ENCODE assay signal across 9 cellular contexts in the genomic region with DNA sequence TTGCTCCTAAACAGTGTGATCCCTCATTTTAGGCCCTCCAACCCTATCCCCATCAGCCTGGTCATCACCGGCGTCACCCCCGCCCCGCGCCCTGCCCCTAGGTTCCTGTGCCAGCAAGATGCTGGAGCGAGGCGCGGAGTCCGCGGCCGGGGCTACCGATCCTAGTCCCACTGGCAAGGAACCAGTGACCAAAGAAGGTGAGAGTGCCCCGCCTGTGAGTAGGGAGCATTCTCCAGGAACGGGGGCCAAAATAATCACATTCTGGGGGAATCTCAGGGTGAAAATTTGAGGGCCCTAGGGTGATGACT. TPM values are rescaled to one million over a fixed set of nuclear protein-coding genes. Genes with fewer than 3 reads are reported as not detected.
DNase-seq lines count a peak whose midpoint lies in the region; ATAC-seq and TF ChIP-seq lines count a peak whose summit lies in the region.
"Had no signal": no experiment of that assay in that cellular context is flagged by ENCODE, and none has a peak within 500 bp of the region (broad histone marks: within the 10 kb centered on the region; RNA-seq: fewer than 3 reads in every experiment).

No MANE protein-coding gene starts in this region.

- peak overlapping the region in 6 of 7 donors; percentile 93 to 98 (median 96) for H3K27ac Mint-ChIP-seq in CD14-positive monocyte

- no peaks in the 10 kb centered on the region for H3K9me3 ChIP-seq in osteoblast (ENCODE audit: low read depth, low read length)
- H3K9me3 ChIP-seq: SJSA1 had no signal

- peak overlapping the region; percentile 72 for H2AFZ ChIP-seq in osteoblast (ENCODE audit: low read length)

- H3K27ac ChIP-seq in RWPE1, result peak overlapping the region; percentile 98
- H3K27ac ChIP-seq in epithelial cell of prostate, result peak overlapping the region; percentile 74
- H3K27ac ChIP-seq in osteoblast (ENCODE audit: low read depth, low read length), result peak overlapping the region; percentile 52

- H3K36me3 Mint-ChIP-seq in CD14-positive monocyte, result peaks cover 21 to 31% of the 10 kb centered on the region in 2 donors

- H4K20me1 ChIP-seq in osteoblast (ENCODE audit: insufficient read depth, low read length), result peaks cover 6% of the 10 kb centered on the region

- H3K27me3 Mint-ChIP-seq in CD14-positive monocyte (ENCODE audit: low read depth in 3 of 3), result peaks cover 0 to 5% (median 0%) of the 10 kb centered on the region in 3 donors

- H3K36me3 ChIP-seq in osteoblast (ENCODE audit: insufficient read depth, low read length), result peaks cover 21% of the 10 kb centered on the region

- TF ChIP-seq CTCF in CD14-positive monocyte (IDR thresholded peaks at IDR 0.05) (no peak), RWPE1 (conservative IDR thresholded peaks at IDR 0.05; ENCODE audit: low read depth) (no peak), osteoblast (IDR thresholded peaks at IDR 0.05; ENCODE audit: extremely low read depth, low read depth, low read length) (no peak)

- peak overlapping the region; percentile 76 for H3K4me3 ChIP-seq in osteoblast (ENCODE audit: insufficient read depth, low read length)

- peak overlapping the region; percentile 97 for H3K4me3 Mint-ChIP-seq in CD14-positive monocyte

- POLR2A ChIA-PET in RWPE1 (lab: Yijun Ruan, JAX; ENCODE audit: low non-redundant PET), result no interaction called here

- peaks cover 25% of the 10 kb centered on the region for H3K4me1 Mint-ChIP-seq in CD14-positive monocyte

- CTCF ChIA-PET in RWPE1 (lab: Yijun Ruan, JAX), result interaction anchor here (0.6 kb wide), 1 partner anchor 10 kb away, joined by 5 read pairs; no protein-coding TSS in a partner anchor

- no peaks in the 10 kb centered on the region for H3K79me2 ChIP-seq in osteoblast (ENCODE audit: insufficient read depth, low read length)

- no peaks in the 10 kb centered on the region for H3K27me3 ChIP-seq in osteoblast (ENCODE audit: insufficient read depth, low read length)
- H3K27me3 ChIP-seq: SJSA1 had no signal

- H3K4me1 ChIP-seq in osteoblast (ENCODE audit: insufficient read depth, low read length), result peaks cover 20% of the 10 kb centered on the region

- ATAC-seq in HG03095 (IDR thresholded peaks at IDR 0.05; ENCODE audit: unreplicated experiment), result no peak

- peak overlapping the region; percentile 81 for H3K4me2 ChIP-seq in osteoblast (ENCODE audit: insufficient read depth, low read length)

- H3K9me3 Mint-ChIP-seq in CD14-positive monocyte, result peaks cover 0 to 3% (median 0%) of the 10 kb centered on the region in 7 donors

- no peak for DNase-seq in CD14-positive monocyte (ENCODE audit: low spot score)
- no peak for DNase-seq in RWPE1 (ENCODE audit: low spot score)
- DNase-seq in epithelial cell of prostate (ENCODE audit: low read depth, low spot score), result no peak
- no peak for DNase-seq in osteoblast (ENCODE audit: insufficient read length, low spot score, missing footprints)
- no peak for DNase-seq in globus pallidus (ENCODE audit: low spot score)
- no peak for DNase-seq in DMS153 (lab: John Stamatoyannopoulos, UW)
- no peak for DNase-seq in NCI-H187 treated with DMSO at 0.1 percent for 48 hours (lab: John Stamatoyannopoulos, UW)

- intact Hi-C loops in CD14-positive monocyte (cut with micrococcal nuclease), result loop anchor here (5.0 to 10.0 kb wide), 2 partner anchors 48 to 61 kb away; a partner anchor contains a TSS

RNA-seq across cellular contexts. Expression of a gene that starts 1.3 kb away (rescaled TPM):
- polyA plus RNA-seq in CD14-positive monocyte, result under 1 TPM; 0.25 to 0.79 TPM
- 0.29 and 0.72 TPM in 2 replicates for total RNA-seq in osteoblast

RNA-seq across cellular contexts. Expression of a gene that starts 7.3 kb away (rescaled TPM):
- polyA plus RNA-seq in CD14-positive monocyte, result 100 to 1,000 TPM; 111 to 135 TPM
- 42.7 and 52.1 TPM in 2 replicates for total RNA-seq in osteoblast

RNA-seq across cellular contexts. Expression of a gene that starts 29.7 kb away (rescaled TPM):
- polyA plus RNA-seq in CD14-positive monocyte, result 1 to 10 TPM; 1.4 to 1.7 TPM
- 10.9 and 12.1 TPM in 2 replicates for total RNA-seq in osteoblast

RNA-seq across cellular contexts. Expression of a gene that starts 41.1 kb away (rescaled TPM):
- 10 to 100 TPM; 13.1 to 19.3 TPM for polyA plus RNA-seq in CD14-positive monocyte
- total RNA-seq in osteoblast, result 21.4 and 22.7 TPM in 2 replicates

RNA-seq across cellular contexts. Expression of a gene that starts 41.3 kb away (rescaled TPM):
- 1 to 10 TPM in 1 of 2 donors, under 1 TPM in 1; 0.93 to 1.3 TPM for polyA plus RNA-seq in CD14-positive monocyte
- 0.72 and 2.9 TPM in 2 replicates for total RNA-seq in osteoblast
